15 cellular contexts compared by ENCODE assay signal in the genomic region with DNA sequence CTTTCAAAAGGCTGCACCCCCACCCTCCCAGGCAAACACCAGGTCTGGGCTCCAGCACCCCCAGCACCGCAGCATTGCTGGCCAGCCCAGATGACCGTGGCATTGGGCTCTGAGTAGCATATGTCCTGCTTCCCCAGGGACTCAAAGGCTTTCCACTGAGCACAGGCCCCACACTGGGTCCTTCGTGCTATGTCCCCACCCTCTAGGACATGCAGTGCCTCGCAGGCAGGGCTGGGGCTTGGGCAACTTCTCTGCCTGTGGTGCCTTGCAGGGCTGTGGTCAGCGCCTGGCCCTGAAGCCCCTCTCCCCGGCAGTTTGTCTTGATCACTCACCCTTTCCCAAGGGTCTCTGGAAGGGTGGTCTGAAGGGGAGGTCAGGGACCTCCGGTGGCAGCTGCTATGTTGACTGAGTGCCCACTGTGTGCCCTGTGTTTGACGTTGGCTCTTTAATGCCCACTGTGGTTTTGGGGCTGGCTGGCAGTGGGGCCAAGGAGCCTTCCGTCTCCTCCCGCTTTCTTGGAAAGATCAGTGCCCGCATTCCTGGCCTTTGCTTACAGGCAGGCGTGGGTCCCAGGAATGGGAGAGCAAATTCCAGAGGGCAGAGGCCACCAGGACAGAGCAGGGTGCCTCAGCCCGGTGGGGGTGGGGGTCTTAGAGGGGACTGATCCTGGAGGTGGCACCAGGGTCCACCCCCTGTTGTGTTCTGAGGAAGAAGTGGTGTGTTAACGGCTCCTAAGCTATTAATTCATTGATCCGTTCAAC. TPM values are rescaled to one million over a fixed set of nuclear protein-coding genes. Genes with fewer than 3 reads are reported as not detected.
DNase-seq lines count a peak whose midpoint lies in the region; FAIRE-seq and TF ChIP-seq lines count a peak whose summit lies in the region.
"Had no signal": no experiment of that assay in that cellular context is flagged by ENCODE, and none has a peak within 500 bp of the region (broad histone marks: within the 10 kb centered on the region; RNA-seq: fewer than 3 reads in every experiment).

No MANE protein-coding gene starts in this region.

- peaks cover 12% of the 10 kb centered on the region for H3K79me2 ChIP-seq in smooth muscle cell (ENCODE audit: low read depth)
- H3K79me2 ChIP-seq in OCI-LY7 (ENCODE audit: insufficient read depth, low read depth, low read length), result no peaks in the 10 kb centered on the region

- H4K20me1 ChIP-seq in smooth muscle cell (ENCODE audit: low read depth) (no peaks in the 10 kb centered on the region), OCI-LY7 (ENCODE audit: insufficient read depth, low read length) (no peaks in the 10 kb centered on the region)

- WGBS in smooth muscle cell (ENCODE audit: low lambda C conversion rate), result 52% methylated on average over 15 of the region's 15 CpGs

- CTCF ChIA-PET in OCI-LY7 (lab: Charles Lee; ENCODE audit: unreplicated experiment), result interaction anchor here (0.6 kb wide), 1 partner anchor 69 kb away, joined by 10 read pairs; no protein-coding TSS in a partner anchor

- no peaks in the 10 kb centered on the region for H3K27me3 ChIP-seq in adipocyte (replicated peaks; ENCODE audit: control insufficient read depth, insufficient read depth, low read length)
- no peaks in the 10 kb centered on the region for H3K27me3 ChIP-seq in smooth muscle cell (ENCODE audit: low read depth)

- H3K9ac ChIP-seq in ES-I3 (ENCODE audit: low read depth, low read length) (0 out of 2 replicates have a peak overlapping the region, but pooled peaks have one; percentile 13), adipocyte (ENCODE audit: low read length) (peak overlapping the region; percentile 19), kidney (ENCODE audit: low read length in 2 of 2) (no peak overlapping the region), smooth muscle cell (ENCODE audit: low read depth) (peak overlapping the region; percentile 44)

- H3K27ac ChIP-seq in kidney (ENCODE audit: low read depth in 2 of 2, low read length in 2 of 2) (no peak overlapping the region), smooth muscle cell (ENCODE audit: low read depth) (peak overlapping the region; percentile 59), OCI-LY7 (ENCODE audit: low read depth, low read length, poor library complexity, severe bottlenecking) (no peak overlapping the region)

- POLR2A ChIA-PET in OCI-LY7 (lab: Charles Lee), result no interaction called here

- peak overlapping the region; percentile 62 for H3K4me2 ChIP-seq in smooth muscle cell
- H3K4me2 ChIP-seq in OCI-LY7 (ENCODE audit: low read length), result no peak overlapping the region

- no peaks in the 10 kb centered on the region for H3K36me3 ChIP-seq in ES-I3 (ENCODE audit: insufficient read depth, low read length)
- peaks cover 13% of the 10 kb centered on the region for H3K36me3 ChIP-seq in adipocyte (ENCODE audit: control insufficient read depth, insufficient read depth, low read length, severe bottlenecking)
- H3K36me3 ChIP-seq in kidney (ENCODE audit: control insufficient read depth in 1 of 2, insufficient read depth in 2 of 2, low read length in 2 of 2), result no peaks in the 10 kb centered on the region
- no peaks in the 10 kb centered on the region for H3K36me3 ChIP-seq in smooth muscle cell (ENCODE audit: low read depth)
- H3K36me3 ChIP-seq in OCI-LY7 (ENCODE audit: insufficient read depth, low read length), result no peaks in the 10 kb centered on the region

- no TSS peak for BruUV-seq in OCI-LY7 (replicated peaks; lab: Mats Ljungman, UMichigan)

- H2AFZ ChIP-seq in smooth muscle cell (ENCODE audit: low read depth), result no peak overlapping the region
- no peak overlapping the region for H2AFZ ChIP-seq in OCI-LY7 (ENCODE audit: low read length)

- no peaks in the 10 kb centered on the region for H3K9me2 ChIP-seq in OCI-LY7 (ENCODE audit: insufficient read depth, low read length)

- TF ChIP-seq CTCF in kidney (IDR thresholded peaks at IDR 0.05; ENCODE audit: borderline replicate concordance, extremely low read depth, insufficient read depth) (no peak), smooth muscle cell (IDR thresholded peaks at IDR 0.05; ENCODE audit: borderline replicate concordance, insufficient read depth, poor library complexity, severe bottlenecking) (no peak), OCI-LY7 (conservative IDR thresholded peaks at IDR 0.05; ENCODE audit: low read length) (no peak)

- no peak overlapping the region for H3K4me3 ChIP-seq in adipocyte (ENCODE audit: low read length)
- H3K4me3 ChIP-seq in kidney (ENCODE audit: low read length in 2 of 2), result no peak overlapping the region
- H3K4me3 ChIP-seq in smooth muscle cell, result no peak overlapping the region
- no peak overlapping the region for H3K4me3 ChIP-seq in OCI-LY7 (ENCODE audit: low read depth, low read length, poor library complexity, severe bottlenecking)

- H3K9me3 ChIP-seq in ES-I3 (ENCODE audit: control insufficient read depth, insufficient read depth, low read length) (no peaks in the 10 kb centered on the region), adipocyte (ENCODE audit: control insufficient read depth, low read length) (no peaks in the 10 kb centered on the region), kidney (ENCODE audit: control insufficient read depth in 1 of 2, low read length in 2 of 2) (no peaks in the 10 kb centered on the region), smooth muscle cell (replicated peaks; ENCODE audit: low read depth) (no peaks in the 10 kb centered on the region), OCI-LY7 (ENCODE audit: low read length) (no peaks in the 10 kb centered on the region)

- intact Hi-C loops in kidney (cut with DNase I), result no loop called here
- intact Hi-C loops in OCI-LY7 (cut with micrococcal nuclease; ENCODE audit: unreplicated experiment), result no loop called here
- intact Hi-C loops in head of caudate nucleus (cut with DNase I), result no loop called here

- no peak for DNase-seq in adipocyte (ENCODE audit: low read depth)
- peak; percentile 62 for DNase-seq in kidney
- no peak for DNase-seq in smooth muscle cell (lab: John Stamatoyannopoulos, UW; ENCODE audit: unreplicated experiment)
- DNase-seq in activated CD8-positive, alpha-beta memory T cell treated with anti-CD3 and anti-CD28 coated beads, Interleukin-2, amount 50 U/mL, for 48 hours, result no peak
- DNase-seq in OCI-LY7 (ENCODE audit: low spot score), result no peak
- DNase-seq in head of caudate nucleus, result no peak
- DNase-seq in GM19240 (ENCODE audit: insufficient read length, low spot score), result no peak
- DNase-seq: activated T-cell treated with anti-CD3 and anti-CD28 coated beads, Interleukin-2, amount 50 U/mL, for 24 hours; NCI-H2107; NCI-H526 treated with DMSO at 0.1 percent for 48 hours; PC-3; posterior cingulate gyrus had no signal

- H3F3A ChIP-seq in smooth muscle cell (ENCODE audit: low read depth), result peaks cover 23% of the 10 kb centered on the region

- no peak for FAIRE-seq in kidney (lab: Jason Lieb, UNC)

- peaks cover 12% of the 10 kb centered on the region for H3K4me1 ChIP-seq in ES-I3 (ENCODE audit: insufficient read depth, low read length)
- peaks cover 36% of the 10 kb centered on the region for H3K4me1 ChIP-seq in adipocyte (ENCODE audit: control insufficient read depth, insufficient read depth, low read length)
- H3K4me1 ChIP-seq in kidney (ENCODE audit: control insufficient read depth in 1 of 2, insufficient read depth in 1 of 2, low read depth in 1 of 2, low read length in 2 of 2), result peaks cover 0 to 7% of the 10 kb centered on the region in 2 donors
- peaks cover 22% of the 10 kb centered on the region for H3K4me1 ChIP-seq in smooth muscle cell (ENCODE audit: low read depth)
- peaks cover 8% of the 10 kb centered on the region for H3K4me1 ChIP-seq in OCI-LY7 (ENCODE audit: insufficient read depth, low read length, poor library complexity, severe bottlenecking)

RNA-seq across cellular contexts. Expression of gene CRTC1, which starts 20.3 kb away (rescaled TPM):
- total RNA-seq in kidney, result 26.8 TPM
- polyA plus RNA-seq in kidney (ENCODE audit: insufficient read depth, low read depth, low replicate concordance), result 10.9 TPM
- 1.0 and 1.6 TPM in 2 replicates for total RNA-seq in smooth muscle cell
- polyA plus RNA-seq in smooth muscle cell, result 3.1 and 3.5 TPM in 2 replicates
- 3.4 and 4.1 TPM in 2 replicates for total RNA-seq in OCI-LY7 (2014; rRNA removed; shearing (Covaris generic))
- total RNA-seq in OCI-LY7 (2022), result 10.0 and 10.3 TPM in 2 replicates

RNA-seq across cellular contexts. Expression of gene KLHL26, which starts 26.3 kb away (rescaled TPM):
- 16.1 TPM for total RNA-seq in kidney
- polyA plus RNA-seq in kidney (ENCODE audit: insufficient read depth, low read depth, low replicate concordance), result 5.6 TPM
- 3.9 and 5.6 TPM in 2 replicates for total RNA-seq in smooth muscle cell
- 7.6 and 8.7 TPM in 2 replicates for polyA plus RNA-seq in smooth muscle cell
- 0.75 and 1.0 TPM in 2 replicates for total RNA-seq in OCI-LY7 (2014; rRNA removed; shearing (Covaris generic))
- total RNA-seq in OCI-LY7 (2022), result 7.9 and 8.9 TPM in 2 replicates

RNA-seq across cellular contexts. Expression of gene TMEM59L, which starts 50.5 kb away (rescaled TPM):
- total RNA-seq in kidney (5.9 TPM), smooth muscle cell (4.4 and 5.0 TPM in 2 replicates), OCI-LY7 (2022) (0.84 and 0.89 TPM in 2 replicates)
- polyA plus RNA-seq in kidney (ENCODE audit: insufficient read depth, low read depth, low replicate concordance) (1.5 TPM), smooth muscle cell (31.7 and 42.0 TPM in 2 replicates)
- 0.33 and 1.0 TPM in 2 replicates for total RNA-seq in OCI-LY7 (2014; rRNA removed; shearing (Covaris generic))
- polyA plus RNA-seq: IgD-negative memory B cell had no signal

RNA-seq across cellular contexts. Expression of gene CRLF1, which starts 56.6 kb away (rescaled TPM):
- total RNA-seq in kidney, result 28.9 TPM
- 6.6 TPM for polyA plus RNA-seq in kidney (ENCODE audit: insufficient read depth, low read depth, low replicate concordance)
- total RNA-seq in smooth muscle cell, result 196 and 221 TPM in 2 replicates
- polyA plus RNA-seq in smooth muscle cell, result 715 and 1,048 TPM in 2 replicates
- total RNA-seq in OCI-LY7 (2014; rRNA removed; shearing (Covaris generic)), result 0.82 TPM in 1 of 2 replicates, not detected in the other
- 1.3 and 1.5 TPM in 2 replicates for total RNA-seq in OCI-LY7 (2022)
- total RNA-seq: activated naive CD4-positive, alpha-beta T cell treated with anti-CD3 and anti-CD28 coated beads, Interleukin-2, amount 50 U/mL, for 72 hours had no signal

Comparison
In these comparisons a context has a peak if more than half of its experiments do, and no peak if none do; other contexts are left out.
1. H3K9ac ChIP-seq: peak in ES-I3 (single experiment), adipocyte (single experiment) and smooth muscle cell (single experiment); none in kidney (0 of 2).